18 cellular contexts compared by ENCODE assay signal in the genomic region with DNA sequence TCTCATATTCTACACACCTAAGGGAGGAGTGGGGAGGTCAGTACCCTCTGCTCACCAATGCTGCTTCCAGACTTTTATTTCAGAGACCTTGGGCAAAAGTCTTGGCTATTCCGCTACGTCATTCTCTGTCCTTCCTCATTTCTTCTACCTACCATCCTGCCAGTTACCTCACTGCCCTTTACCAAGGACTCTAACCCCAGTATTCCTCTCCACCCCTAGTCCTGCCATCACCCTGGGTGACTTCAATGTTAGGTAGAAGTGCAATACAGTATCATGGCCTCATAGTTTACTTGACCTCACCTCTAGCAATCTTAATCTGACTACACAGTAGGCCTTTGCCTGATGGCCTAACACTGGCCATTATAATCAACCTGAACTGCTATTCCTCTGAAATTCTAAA.
"Had no signal": no experiment of that assay in that cellular context is flagged by ENCODE, and none has a peak within 500 bp of the region (broad histone marks: within the 10 kb centered on the region; RNA-seq: fewer than 3 reads in every experiment).

No MANE protein-coding gene starts in this region.

- H3K4me3 ChIP-seq: breast epithelium, thyroid gland, vagina had no signal

- H3K9me3 ChIP-seq: breast epithelium, thyroid gland, vagina had no signal

- ATAC-seq: activated T-helper 17 cell treated with anti-CD3 and anti-CD28 coated beads, Interleukin-2, amount 50 U/mL, for 72 hours; effector memory CD8-positive, alpha-beta T cell; sciatic nerve; stimulated activated memory B cell treated with anti-CD40 and anti-IgM and Interleukin-4, amounts not matched to agents 10 μg/mL and 1 μg/mL and 100 μg/mL, for 72 hours had no signal

- H3K27ac ChIP-seq: thyroid gland, vagina had no signal

- FAIRE-seq: frontal cortex had no signal

- DNase-seq: activated CD4-positive, alpha-beta T cell treated with anti-CD3 and anti-CD28 coated beads, Interleukin-2, amount 50 U/mL, for 4 hours; activated CD4-positive, CD25-positive, alpha-beta regulatory T cell treated with anti-CD3 and anti-CD28 coated beads, Interleukin-2, amount 50 U/mL, for 72 hours; activated naive CD4-positive, alpha-beta T cell treated with Interleukin-2 at 50 U/mL for 16 hours; activated T-cell treated with anti-CD3 and anti-CD28 coated beads for 4 hours; anterior cingulate cortex; cerebellar nuclear complex; dermis blood vessel endothelial cell; effector memory CD8-positive, alpha-beta T cell; head of caudate nucleus; kidney glomerular epithelial cell; T-helper 9 cell; thyroid gland had no signal

- H3K27me3 ChIP-seq: breast epithelium, thyroid gland, vagina had no signal

- H3K36me3 ChIP-seq: breast epithelium, thyroid gland, vagina had no signal
